ENCODE assay signal across 10 cellular contexts in genomic region chr3:64216706-64217105, GRCh38. TPM values are rescaled to one million over a fixed set of nuclear protein-coding genes. Genes with fewer than 3 reads are reported as not detected.
A peak's percentile ranks its signal among the peaks of the same experiment; 100 is the strongest.
DNase-seq lines count a peak whose midpoint lies in the region; ATAC-seq and TF ChIP-seq lines count a peak whose summit lies in the region.
"Had no signal": no experiment of that assay in that cellular context is flagged by ENCODE, and none has a peak within 500 bp of the region (broad histone marks: within the 10 kb centered on the region; RNA-seq: fewer than 3 reads in every experiment).

No MANE protein-coding gene starts in this region.

- POLR2A ChIA-PET in WTC11 (lab: Charles Lee): interaction anchor here (1.0 kb wide), 1 partner anchor 10 kb away, joined by 3 read pairs; no protein-coding TSS in a partner anchor

- no peak for TF ChIP-seq CTCF in GM23338 (conservative IDR thresholded peaks at IDR 0.05; ENCODE audit: low read depth in 2 of 2)
- no peak for TF ChIP-seq CTCF in WTC11 (IDR thresholded peaks at IDR 0.05)
- TF ChIP-seq CTCF in gastroesophageal sphincter (IDR thresholded peaks at IDR 0.05): no peak
- TF ChIP-seq CTCF in Calu3 (IDR thresholded peaks at IDR 0.05; ENCODE audit: unreplicated experiment): no peak

- H3K4me2 ChIP-seq in GM23338: peak overlapping the region; percentile 57

- H3K36me3 Mint-ChIP-seq in GM23338 (ENCODE audit: low read depth) (no peaks in the 10 kb centered on the region), WTC11 (no peaks in the 10 kb centered on the region), Calu3 (ENCODE audit: insufficient read depth, unreplicated experiment) (peaks cover 4% of the 10 kb centered on the region)

- H3K79me2 ChIP-seq in GM23338 (replicated peaks; ENCODE audit: insufficient read depth): no peaks in the 10 kb centered on the region

- H2AFZ ChIP-seq in GM23338: no peak overlapping the region

- H3K9me3 Mint-ChIP-seq in GM23338 (no peaks in the 10 kb centered on the region), WTC11 (no peaks in the 10 kb centered on the region), Calu3 (ENCODE audit: low read depth, unreplicated experiment) (no peaks in the 10 kb centered on the region)

- no peak for TF ChIP-seq EP300 in gastroesophageal sphincter (IDR thresholded peaks at IDR 0.05)

- H3K27me3 ChIP-seq in GM23338 (ENCODE audit: insufficient read depth): peaks cover 36% of the 10 kb centered on the region
- no peaks in the 10 kb centered on the region for H3K27me3 ChIP-seq in gastroesophageal sphincter
- no peaks in the 10 kb centered on the region for H3K27me3 ChIP-seq in rectal smooth muscle tissue (ENCODE audit: control insufficient read depth, insufficient read depth, low read length)

- no peak overlapping the region for H3K9ac ChIP-seq in rectal smooth muscle tissue (ENCODE audit: low read length)

- BruUV-seq in Calu3 (replicated peaks; lab: Mats Ljungman, UMichigan): no TSS peak

- no peaks in the 10 kb centered on the region for H3F3A ChIP-seq in GM23338 (replicated peaks; ENCODE audit: low read depth)

- H3K4me1 Mint-ChIP-seq in GM23338 (peaks cover 68% of the 10 kb centered on the region), WTC11 (peaks cover 66% of the 10 kb centered on the region), Calu3 (ENCODE audit: low read depth, unreplicated experiment) (peaks cover 37% of the 10 kb centered on the region)

- no peak overlapping the region for H3K4me3 ChIP-seq in GM23338
- H3K4me3 ChIP-seq in gastroesophageal sphincter: no peak overlapping the region
- H3K4me3 ChIP-seq in rectal smooth muscle tissue (ENCODE audit: low read length): no peak overlapping the region

- H3K27me3 Mint-ChIP-seq in GM23338 (ENCODE audit: insufficient read depth, low read depth, poor library complexity) (peaks cover 23% of the 10 kb centered on the region), WTC11 (ENCODE audit: low read depth) (peaks cover 78% of the 10 kb centered on the region), Calu3 (ENCODE audit: unreplicated experiment) (no peaks in the 10 kb centered on the region)

- ATAC-seq in GM23338: peak; percentile 41
- ATAC-seq in WTC11: peak; percentile 63
- ATAC-seq in gastroesophageal sphincter: no peak
- no peak for ATAC-seq in GM18861 (IDR thresholded peaks at IDR 0.05; ENCODE audit: unreplicated experiment)
- no peak for ATAC-seq in HG02588 (IDR thresholded peaks at IDR 0.05; ENCODE audit: unreplicated experiment)

- no peaks in the 10 kb centered on the region for H3K36me3 ChIP-seq in GM23338 (ENCODE audit: insufficient read depth)
- no peaks in the 10 kb centered on the region for H3K36me3 ChIP-seq in gastroesophageal sphincter
- no peaks in the 10 kb centered on the region for H3K36me3 ChIP-seq in rectal smooth muscle tissue (ENCODE audit: control insufficient read depth, insufficient read depth, low read length)
- H3K36me3 ChIP-seq: neutrophil had no signal

- peak; percentile 45 for DNase-seq in GM23338 (ENCODE audit: low spot score)
- no peak for DNase-seq in WTC11 (ENCODE audit: low spot score)
- no peak for DNase-seq in Calu3
- DNase-seq in AML-193 (lab: John Stamatoyannopoulos, UW): no peak
- DNase-seq: NCI-H1105 treated with DMSO at 0.1 percent for 48 hours had no signal

- H3K27ac Mint-ChIP-seq in GM23338: no peak overlapping the region
- H3K27ac Mint-ChIP-seq in WTC11: no peak overlapping the region
- H3K27ac Mint-ChIP-seq in Calu3 (ENCODE audit: unreplicated experiment): no peak overlapping the region

- peaks cover 62% of the 10 kb centered on the region for H3K4me1 ChIP-seq in GM23338 (ENCODE audit: insufficient read depth)
- H3K4me1 ChIP-seq in gastroesophageal sphincter: peaks cover 53 to 100% (median 57%) of the 10 kb centered on the region in 3 donors
- H3K4me1 ChIP-seq in rectal smooth muscle tissue (ENCODE audit: control insufficient read depth, insufficient read depth, low read length): peaks cover 77% of the 10 kb centered on the region

- CTCF ChIA-PET in WTC11 (lab: Charles Lee) (interaction anchor here (0.9 to 2.5 kb wide), 4 partner anchors 8 to 186 kb away, joined by 3 to 14 read pairs (median 4); partner anchors contain the start of gene PRICKLE2), Calu3 (lab: Charles Lee) (interaction anchor here (1.6 kb wide), 1 partner anchor 29 kb away, joined by 3 read pairs; no protein-coding TSS in a partner anchor)

- peaks cover 9% of the 10 kb centered on the region for H3K9me2 ChIP-seq in GM23338 (ENCODE audit: insufficient read depth)

- no peaks in the 10 kb centered on the region for H4K20me1 ChIP-seq in GM23338 (replicated peaks; ENCODE audit: insufficient read depth)

- H3K4me3 Mint-ChIP-seq in GM23338 (no peak overlapping the region; the same call in 2 of the 3 replicates), WTC11 (no peak overlapping the region), Calu3 (ENCODE audit: low read depth, unreplicated experiment) (no peak overlapping the region)

- H3K27ac ChIP-seq in GM23338 (ENCODE audit: low read depth) (no peak overlapping the region), gastroesophageal sphincter (peak overlapping the region; percentile 62 to 86 (median 84)), rectal smooth muscle tissue (ENCODE audit: low read depth, low read length) (peak overlapping the region; percentile 77)
- H3K27ac ChIP-seq: neutrophil had no signal

- intact Hi-C loops in Calu3 (cut with micrococcal nuclease; ENCODE audit: unreplicated experiment): no loop called here

- TF ChIP-seq POLR2A in gastroesophageal sphincter (IDR thresholded peaks at IDR 0.05): no peak

- no peaks in the 10 kb centered on the region for H3K9me3 ChIP-seq in gastroesophageal sphincter
- H3K9me3 ChIP-seq: neutrophil had no signal

- 0 to 42% methylated on average over 2 to 3 of the region's 6 CpGs for WGBS in gastroesophageal sphincter (ENCODE audit: low coverage in 1 of 2), 2 donors

TF ChIP-seq in GM23338, 12 proteins besides CTCF, POLR2A, EP300 and RAD21:
- TF ChIP-seq ETS1 (IDR thresholded peaks at IDR 0.05) (no peak), STAT1 (IDR thresholded peaks at IDR 0.05; ENCODE audit: unreplicated experiment) (no peak), JUNB (IDR thresholded peaks at IDR 0.05; ENCODE audit: unreplicated experiment) (no peak)
TF ChIP-seq in GM23338: peak in this region for 0.

TF ChIP-seq in WTC11, 78 proteins besides CTCF, POLR2A, EP300 and RAD21:
- TF ChIP-seq PRRX2 (CRISPR knock-in tag; IDR thresholded peaks at IDR 0.05): no peak
- TF ChIP-seq ELF4 (CRISPR knock-in tag; IDR thresholded peaks at IDR 0.05; ENCODE audit: low read depth): no peak
- TF ChIP-seq ETV6 (CRISPR knock-in tag; IDR thresholded peaks at IDR 0.05): no peak
- TF ChIP-seq NFYB (CRISPR knock-in tag; conservative IDR thresholded peaks at IDR 0.05; ENCODE audit: low read depth): no peak

RNA-seq across cellular contexts. Expression of gene PRICKLE2, which starts 8.6 kb away (rescaled TPM):
- 12.0 and 12.5 TPM in 2 replicates for total RNA-seq in GM23338 (2014; rRNA removed; shearing (Covaris generic))
- 0.80 and 1.1 TPM in 2 replicates for polyA plus RNA-seq in GM23338 (2016; fragmentation: Nextera tagmentation; extraction: Ambion mirVana)
- total RNA-seq in WTC11 (2021): 4.5 to 5.6 TPM (median 4.7 TPM) in 3 replicates
- 100 to 1,000 TPM in 2 of 4 donors, 10 to 100 TPM in 2; 77.3 to 109 (median 96.7) TPM for total RNA-seq in gastroesophageal sphincter
- total RNA-seq in Calu3 (2022): 1.9 and 4.0 TPM in 2 replicates

Comparison
In these comparisons a context has a peak if more than half of its experiments do, and no peak if none do; other contexts are left out.
1. ATAC-seq: peak in GM23338 (single experiment) and WTC11 (single experiment); none in gastroesophageal sphincter (single experiment), GM18861 (single experiment) and HG02588 (single experiment).